29 cellular contexts compared by ENCODE assay signal in genomic region chr5:179800071-179800695, GRCh38. TPM values are rescaled to one million over a fixed set of nuclear protein-coding genes. Genes with fewer than 3 reads are reported as not detected.
"Had no signal": no experiment of that assay in that cellular context is flagged by ENCODE, and none has a peak within 500 bp of the region (broad histone marks: within the 10 kb centered on the region; RNA-seq: fewer than 3 reads in every experiment).

No MANE protein-coding gene starts in this region.

- DNase-seq: activated CD4-positive, alpha-beta memory T cell treated with anti-CD3 and anti-CD28 coated beads for 36 hours; activated CD4-positive, alpha-beta T cell treated with anti-CD3 and anti-CD28 coated beads for 36 hours; activated CD4-positive, alpha-beta T cell treated with anti-CD3 and anti-CD28 coated beads, Interleukin-2, amount 50 U/mL, for 1 hour; activated CD8-positive, alpha-beta memory T cell treated with anti-CD3 and anti-CD28 coated beads, Interleukin-2, amount 50 U/mL, for 4 hours; activated effector memory CD4-positive, alpha-beta T cell treated with Interleukin-2 at 50 U/mL for 16 hours; activated naive CD4-positive, alpha-beta T cell treated with anti-CD3 and anti-CD28 coated beads, Interleukin-2, amount 50 U/mL, for 16 hours; activated naive CD8-positive, alpha-beta T cell treated with anti-CD3 and anti-CD28 coated beads for 36 hours; activated T-cell treated with anti-CD3 and anti-CD28 coated beads for 4 hours; activated T-cell treated with anti-CD3 and anti-CD28 coated beads, Interleukin-2, amount 50 U/mL, for 4 hours; amniotic stem cell; aorta; Kasumi-1; MG63; NCI-H1048; NCI-H1105 treated with DMSO at 0.1 percent for 48 hours; NCI-H1436; NCI-H1694 treated with DMSO at 0.1 percent for 48 hours; NCI-H2029; NCI-H510A; NCI-H526; NCI-H748 treated with DMSO at 0.1 percent for 48 hours; NK-92 treated with Interleukin-12 subunit alpha and Interleukin-12 subunit beta, amount 100 ng/mL, for 24 hours; PC-9; SHP77; SJCRH30; T1000 had no signal

- H3K27ac ChIP-seq: cardiac muscle cell, PC-9, SJCRH30, SK-N-MC had no signal

- H3K4me3 Mint-ChIP-seq: activated CD4-positive, alpha-beta memory T cell treated with anti-CD3 and anti-CD28 coated beads for 36 hours; activated CD4-positive, alpha-beta T cell treated with anti-CD3 and anti-CD28 coated beads for 36 hours; activated naive CD8-positive, alpha-beta T cell treated with anti-CD3 and anti-CD28 coated beads for 36 hours; activated T-cell treated with anti-CD3 and anti-CD28 coated beads, Interleukin-2, amount 50 U/mL, for 4 hours; activated T-helper 1 cell treated with anti-CD3 and anti-CD28 coated beads, Interleukin-12 subunit alpha, Interleukin-12 subunit beta, Interleukin-2, Interleukin-4 antibody, amounts not matched to agents 30 ng/mL and 10 ng/mL and 1 ng/mL, durations not matched to agents 14 hours and 24 hours and 36 hours had no signal

- H3K9me3 Mint-ChIP-seq: activated CD4-positive, alpha-beta memory T cell treated with anti-CD3 and anti-CD28 coated beads for 36 hours; activated naive CD8-positive, alpha-beta T cell treated with anti-CD3 and anti-CD28 coated beads for 36 hours; activated T-cell treated with anti-CD3 and anti-CD28 coated beads, Interleukin-2, amount 50 U/mL, for 4 hours; activated T-helper 1 cell treated with anti-CD3 and anti-CD28 coated beads, Interleukin-12 subunit alpha, Interleukin-12 subunit beta, Interleukin-2, Interleukin-4 antibody, amounts not matched to agents 30 ng/mL and 10 ng/mL and 1 ng/mL, durations not matched to agents 14 hours and 24 hours and 36 hours had no signal

- H3K4me2 ChIP-seq: PC-9 had no signal

- H3K4me3 ChIP-seq: cardiac muscle cell, MG63, PC-9, SJCRH30, SK-N-MC had no signal

- H3K9me3 ChIP-seq: MG63, SJCRH30 had no signal

- ATAC-seq: activated CD4-positive, alpha-beta T cell treated with anti-CD3 and anti-CD28 coated beads for 36 hours; activated T-cell treated with anti-CD3 and anti-CD28 coated beads, Interleukin-2, amount 50 U/mL, for 4 hours had no signal

- H2AFZ ChIP-seq: PC-9 had no signal

- H3K27me3 Mint-ChIP-seq: activated CD4-positive, alpha-beta memory T cell treated with anti-CD3 and anti-CD28 coated beads for 36 hours; activated CD4-positive, alpha-beta T cell treated with anti-CD3 and anti-CD28 coated beads for 36 hours; activated naive CD8-positive, alpha-beta T cell treated with anti-CD3 and anti-CD28 coated beads for 36 hours had no signal

- H3K27me3 ChIP-seq: cardiac muscle cell, MG63, SJCRH30 had no signal

- H3K27ac Mint-ChIP-seq: activated CD4-positive, alpha-beta memory T cell treated with anti-CD3 and anti-CD28 coated beads for 36 hours; activated CD4-positive, alpha-beta T cell treated with anti-CD3 and anti-CD28 coated beads for 36 hours; activated naive CD8-positive, alpha-beta T cell treated with anti-CD3 and anti-CD28 coated beads for 36 hours; activated T-helper 1 cell treated with anti-CD3 and anti-CD28 coated beads, Interleukin-12 subunit alpha, Interleukin-12 subunit beta, Interleukin-2, Interleukin-4 antibody, amounts not matched to agents 30 ng/mL and 10 ng/mL and 1 ng/mL, durations not matched to agents 14 hours and 24 hours and 36 hours had no signal

RNA-seq across cellular contexts. Expression of gene LTC4S, which starts 6.4 kb away (rescaled TPM):
- total RNA-seq: SJCRH30 had no signal
